Comparison of ENCODE assay signal across 8 cellular contexts in the genomic region with DNA sequence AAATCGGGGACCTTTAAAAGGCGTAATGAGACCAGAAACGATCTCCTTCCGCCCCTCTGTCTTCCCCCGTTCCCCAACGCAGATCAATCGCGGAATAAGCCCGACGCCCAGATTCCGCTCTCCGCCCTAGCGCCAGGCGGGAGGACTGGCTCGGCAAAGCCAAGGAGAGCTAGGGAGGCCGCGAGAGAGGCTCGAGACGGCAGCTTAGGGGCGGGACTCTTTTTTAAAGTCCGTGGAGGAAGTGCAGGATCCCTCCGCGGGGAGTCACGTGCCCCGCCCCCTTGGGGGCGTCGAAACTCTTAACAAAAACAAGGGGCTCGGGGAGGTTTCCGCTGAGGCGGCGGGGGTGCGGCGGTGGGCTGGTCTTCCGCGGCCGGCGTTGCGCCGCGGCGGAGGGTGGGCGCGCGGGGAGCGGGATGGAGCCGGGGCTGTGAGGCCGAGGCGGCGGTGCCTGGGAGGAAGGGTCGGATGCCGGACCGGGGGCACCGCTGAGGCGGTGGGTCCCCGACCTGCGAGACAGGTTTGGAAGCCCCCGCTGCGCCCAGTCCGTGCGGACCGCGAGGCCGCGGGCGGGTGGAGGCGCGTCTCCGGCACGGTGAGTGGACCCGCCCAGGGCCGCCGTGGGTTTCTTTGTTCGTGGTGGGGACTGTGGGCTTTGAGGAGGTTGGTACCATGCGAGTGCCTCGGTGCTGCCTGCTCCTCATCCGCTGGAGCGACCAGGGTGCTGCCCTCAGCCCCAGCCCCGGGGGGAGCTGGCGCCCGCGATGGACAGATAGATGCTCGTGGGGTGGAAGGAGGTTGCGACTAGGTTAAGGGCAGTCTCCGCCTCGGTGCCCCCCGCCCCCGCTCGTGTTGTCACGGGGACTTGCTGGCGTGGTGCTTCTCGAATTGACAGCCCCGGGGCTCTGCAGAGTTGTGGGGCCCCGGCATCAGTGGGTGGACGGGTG.
A peak's percentile ranks its signal among the peaks of the same experiment; 100 is the strongest.
DNase-seq lines count a peak whose midpoint lies in the region; ATAC-seq lines count a peak whose summit lies in the region.

A gene with protein sequence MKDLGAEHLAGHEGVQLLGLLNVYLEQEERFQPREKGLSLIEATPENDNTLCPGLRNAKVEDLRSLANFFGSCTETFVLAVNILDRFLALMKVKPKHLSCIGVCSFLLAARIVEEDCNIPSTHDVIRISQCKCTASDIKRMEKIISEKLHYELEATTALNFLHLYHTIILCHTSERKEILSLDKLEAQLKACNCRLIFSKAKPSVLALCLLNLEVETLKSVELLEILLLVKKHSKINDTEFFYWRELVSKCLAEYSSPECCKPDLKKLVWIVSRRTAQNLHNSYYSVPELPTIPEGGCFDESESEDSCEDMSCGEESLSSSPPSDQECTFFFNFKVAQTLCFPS (plus strand): TSS at position 296 of the 947 bp plus-strand sequence. CDS start 1,326 bp downstream, outside the sequence.

- H3K36me3 Mint-ChIP-seq in central memory CD8-positive, alpha-beta T cell (ENCODE audit: insufficient read depth), result peaks cover 31% of the 10 kb centered on the region

- peaks cover 11% of the 10 kb centered on the region for H3K4me1 Mint-ChIP-seq in central memory CD8-positive, alpha-beta T cell

- no peaks in the 10 kb centered on the region for H3K9me3 Mint-ChIP-seq in central memory CD8-positive, alpha-beta T cell

- ATAC-seq in GM18861 (IDR thresholded peaks at IDR 0.05; ENCODE audit: unreplicated experiment) (peak; percentile 13), HG03039 (IDR thresholded peaks at IDR 0.05; ENCODE audit: unreplicated experiment) (peak; percentile 20)
- ATAC-seq in activated CD4-positive, CD25-positive, alpha-beta regulatory T cell treated with anti-CD3 and anti-CD28 coated beads, Interleukin-2, amount 50 U/mL, for 24 hours, result peak; percentile 11 to 17
- ATAC-seq in central memory CD8-positive, alpha-beta T cell (replicated peaks; ENCODE audit: extremely low read depth, poor library complexity, severe bottlenecking), result peak; percentile 47

- DNase-seq in NCI-H2171 treated with DMSO at 0.1 percent for 48 hours (lab: John Stamatoyannopoulos, UW), result peak; percentile 84
- peak in 1 of 2 donors; percentile 46 for DNase-seq in central memory CD8-positive, alpha-beta T cell (ENCODE audit: low spot score in 2 of 2)
- peak; percentile 94 for DNase-seq in kidney tubule cell (ENCODE audit: low spot score)
- DNase-seq in stimulated activated CD4-positive, alpha-beta T cell treated with anti-CD3 and anti-CD28 coated beads, Interleukin-1b, Interleukin-23, amount 100 ng/mL, for 24 hours (ENCODE audit: low read depth in 4 of 4, low spot score in 1 of 4), result peak; percentile 52 to 71 (median 64)
- no peak for DNase-seq in cerebellar nuclear complex (lab: John Stamatoyannopoulos, UW)

- H3K27me3 Mint-ChIP-seq in central memory CD8-positive, alpha-beta T cell, result no peaks in the 10 kb centered on the region

- H3K4me3 Mint-ChIP-seq in central memory CD8-positive, alpha-beta T cell, result peak within 1 kb of the TSS; percentile 100

- peak within 1 kb of the TSS; percentile 98 for H3K27ac Mint-ChIP-seq in central memory CD8-positive, alpha-beta T cell (ENCODE audit: low read depth)

Comparison
In these comparisons a context has a peak if more than half of its experiments do, and no peak if none do; other contexts are left out.
1. DNase-seq: peak in NCI-H2171 treated with DMSO at 0.1 percent for 48 hours (single experiment), kidney tubule cell (single experiment) and stimulated activated CD4-positive, alpha-beta T cell treated with anti-CD3 and anti-CD28 coated beads, Interleukin-1b, Interleukin-23, amount 100 ng/mL, for 24 hours (4 of 4); none in cerebellar nuclear complex (0 of 2).
2. Peak in every context shown above with its lines, with median percentiles within 50 percentile points of each other: ATAC-seq.